ENCODE assay signal across 17 cellular contexts in genomic region chr2:1993711-1994682, GRCh38.
DNase-seq lines count a peak whose midpoint lies in the region; ATAC-seq and TF ChIP-seq lines count a peak whose summit lies in the region.
"Had no signal": no experiment of that assay in that cellular context is flagged by ENCODE, and none has a peak within 500 bp of the region (broad histone marks: within the 10 kb centered on the region; RNA-seq: fewer than 3 reads in every experiment).

No MANE protein-coding gene starts in this region.

- DNase-seq in stimulated activated naive CD8-positive, alpha-beta T cell treated with anti-CD3 and anti-CD28 coated beads, Interleukin-15, amount 100 ng/mL, for 72 hours = no peak
- no peak for DNase-seq in stimulated activated naive CD8-positive, alpha-beta T cell treated with anti-CD3 and anti-CD28 coated beads, Interleukin-15, Interleukin-2, amounts not matched to agents 100 U/mL and 50 U/mL, for 24 hours
- peak; percentile 48 for DNase-seq in brain pericyte (ENCODE audit: low read depth, low spot score)
- DNase-seq in kidney epithelial cell (ENCODE audit: low read depth) = peak; percentile 55
- no peak for DNase-seq in SKM-1 treated with dmso at 0.1 percent for 144 hours (lab: John Stamatoyannopoulos, UW; ENCODE audit: unreplicated experiment)
- no peak for DNase-seq in NCI-H748 treated with DMSO at 0.1 percent for 48 hours (lab: John Stamatoyannopoulos, UW)
- no peak for DNase-seq in Peyer's patch
- DNase-seq: activated CD4-positive, alpha-beta T cell treated with anti-CD3 and anti-CD28 coated beads for 4 hours; activated naive CD8-positive, alpha-beta T cell treated with anti-CD3 and anti-CD28 coated beads, Interleukin-2, amount 50 U/mL, for 24 hours; activated T-cell treated with anti-CD3 and anti-CD28 coated beads for 4 hours; naive B cell; NCI-H2029 treated with DMSO at 0.1 percent for 48 hours; NCI-H82; right cardiac atrium; stimulated activated CD4-positive, alpha-beta T cell treated with anti-CD3 and anti-CD28 coated beads, Interleukin-4, amount 100 ng/mL, for 1 hour had no signal

- H3K4me3 ChIP-seq in kidney epithelial cell (ENCODE audit: low read depth, low read length) (no peak overlapping the region), Peyer's patch (no peak overlapping the region)
- H3K4me3 ChIP-seq: tibial nerve had no signal

- peaks cover 9 to 13% of the 10 kb centered on the region in 2 donors for H3K9me3 Mint-ChIP-seq in stimulated activated naive CD8-positive, alpha-beta T cell treated with anti-CD3 and anti-CD28 coated beads, Interleukin-15, amount 100 ng/mL, for 72 hours

- no peak overlapping the region for H3K27ac ChIP-seq in Peyer's patch
- H3K27ac ChIP-seq: tibial nerve had no signal

- H3K27me3 ChIP-seq in kidney epithelial cell (ENCODE audit: control insufficient read depth, insufficient read depth, low read length) (no peaks in the 10 kb centered on the region), Peyer's patch (no peaks in the 10 kb centered on the region)
- H3K27me3 ChIP-seq: tibial nerve had no signal

- peaks cover 53% of the 10 kb centered on the region for H3K4me1 Mint-ChIP-seq in stimulated activated naive CD8-positive, alpha-beta T cell treated with anti-CD3 and anti-CD28 coated beads, Interleukin-15, amount 100 ng/mL, for 72 hours

- ATAC-seq in stimulated activated naive CD8-positive, alpha-beta T cell treated with anti-CD3 and anti-CD28 coated beads, Interleukin-15, amount 100 ng/mL, for 72 hours = peak; percentile 43
- ATAC-seq in stimulated activated naive CD8-positive, alpha-beta T cell treated with anti-CD3 and anti-CD28 coated beads, Interleukin-15, Interleukin-2, amounts not matched to agents 100 U/mL and 50 U/mL, for 24 hours = no peak
- ATAC-seq in HG02623 (IDR thresholded peaks at IDR 0.05; ENCODE audit: unreplicated experiment) = no peak
- ATAC-seq: activated naive CD8-positive, alpha-beta T cell treated with anti-CD3 and anti-CD28 coated beads, Interleukin-2, amount 50 U/mL, for 24 hours; right cardiac atrium had no signal

- peaks cover 0 to 6% (median 0%) of the 10 kb centered on the region in 4 donors for H3K9me3 ChIP-seq in Peyer's patch
- H3K9me3 ChIP-seq: tibial nerve had no signal

- H3K36me3 ChIP-seq in kidney epithelial cell (ENCODE audit: control insufficient read depth, insufficient read depth, low read length) (no peaks in the 10 kb centered on the region), Peyer's patch (no peaks in the 10 kb centered on the region)
- H3K36me3 ChIP-seq: tibial nerve had no signal

- H3K4me1 ChIP-seq in Peyer's patch = no peaks in the 10 kb centered on the region
- H3K4me1 ChIP-seq: tibial nerve had no signal

- no peak overlapping the region for H3K27ac Mint-ChIP-seq in stimulated activated naive CD8-positive, alpha-beta T cell treated with anti-CD3 and anti-CD28 coated beads, Interleukin-15, amount 100 ng/mL, for 72 hours
- H3K27ac Mint-ChIP-seq: activated naive CD8-positive, alpha-beta T cell treated with anti-CD3 and anti-CD28 coated beads, Interleukin-2, amount 50 U/mL, for 24 hours; naive B cell had no signal

- no peak for TF ChIP-seq POLR2A in Peyer's patch (IDR thresholded peaks at IDR 0.05)

- TF ChIP-seq CTCF in kidney epithelial cell (IDR thresholded peaks at IDR 0.05; ENCODE audit: insufficient read depth, low read length, poor library complexity, severe bottlenecking) (no peak), Peyer's patch (IDR thresholded peaks at IDR 0.05) (no peak)

- H3K27me3 Mint-ChIP-seq in stimulated activated naive CD8-positive, alpha-beta T cell treated with anti-CD3 and anti-CD28 coated beads, Interleukin-15, amount 100 ng/mL, for 72 hours = peaks cover 73% of the 10 kb centered on the region

- H3K4me3 Mint-ChIP-seq in stimulated activated naive CD8-positive, alpha-beta T cell treated with anti-CD3 and anti-CD28 coated beads, Interleukin-15, amount 100 ng/mL, for 72 hours = no peak overlapping the region
- H3K4me3 Mint-ChIP-seq: activated naive CD8-positive, alpha-beta T cell treated with anti-CD3 and anti-CD28 coated beads, Interleukin-2, amount 50 U/mL, for 24 hours; naive B cell had no signal

Comparison
In these comparisons a context has a peak if more than half of its experiments do, and no peak if none do; other contexts are left out.
1. DNase-seq: peak in brain pericyte (single experiment) and kidney epithelial cell (single experiment); none in stimulated activated naive CD8-positive, alpha-beta T cell treated with anti-CD3 and anti-CD28 coated beads, Interleukin-15, amount 100 ng/mL, for 72 hours (0 of 2), stimulated activated naive CD8-positive, alpha-beta T cell treated with anti-CD3 and anti-CD28 coated beads, Interleukin-15, Interleukin-2, amounts not matched to agents 100 U/mL and 50 U/mL, for 24 hours (single experiment), SKM-1 treated with dmso at 0.1 percent for 144 hours (single experiment), NCI-H748 treated with DMSO at 0.1 percent for 48 hours (single experiment) and Peyer's patch (0 of 3).